In genomic region chr12:47949441-47950341, GRCh38 we compare ENCODE assay signal across 8 cellular contexts. TPM values are rescaled to one million over a fixed set of nuclear protein-coding genes. Genes with fewer than 3 reads are reported as not detected.
A peak's percentile ranks its signal among the peaks of the same experiment; 100 is the strongest.
DNase-seq lines count a peak whose midpoint lies in the region; ATAC-seq and TF ChIP-seq lines count a peak whose summit lies in the region.

No MANE protein-coding gene starts in this region.

- H3K4me1 ChIP-seq in BE2C = no peaks in the 10 kb centered on the region
- peaks cover 10 to 15% of the 10 kb centered on the region in 2 donors for H3K4me1 ChIP-seq in breast epithelium

- no peaks in the 10 kb centered on the region for H3K36me3 Mint-ChIP-seq in immature natural killer cell

- peak; percentile 69 for ATAC-seq in GM19455 (IDR thresholded peaks at IDR 0.05; ENCODE audit: unreplicated experiment)
- ATAC-seq in HG02759 (IDR thresholded peaks at IDR 0.05; ENCODE audit: unreplicated experiment) = no peak

- intact Hi-C loops in breast epithelium (cut with DNase I; ENCODE audit: low total_unique reads) = loop anchor here (10.0 kb wide), 1 partner anchor 45 kb away; the partner anchor contains the start of gene VDR

- no peak overlapping the region for H3K27ac Mint-ChIP-seq in immature natural killer cell

- TF ChIP-seq CTCF in BE2C (IDR thresholded peaks at IDR 0.05; ENCODE audit: low read depth, low read length) (peak; percentile 95), breast epithelium (IDR thresholded peaks at IDR 0.05) (peak; percentile 69 to 91 (median 84))

- no peaks in the 10 kb centered on the region for H3K36me3 ChIP-seq in BE2C
- no peaks in the 10 kb centered on the region for H3K36me3 ChIP-seq in breast epithelium

- H3K27ac ChIP-seq in breast epithelium = peak overlapping the region; percentile 55 to 60

- H3K9me3 ChIP-seq in BE2C (no peaks in the 10 kb centered on the region), breast epithelium (no peaks in the 10 kb centered on the region)

- TF ChIP-seq POLR2A in breast epithelium (IDR thresholded peaks at IDR 0.05) = no peak

- no peak overlapping the region for H3K4me3 Mint-ChIP-seq in immature natural killer cell

- H3K4me1 Mint-ChIP-seq in immature natural killer cell = no peaks in the 10 kb centered on the region

- DNase-seq in BE2C (peak; percentile 82), NCI-H1930 (lab: John Stamatoyannopoulos, UW) (peak; percentile 48 to 61), T1000 (lab: John Stamatoyannopoulos, UW) (peak; percentile 54), breast epithelium (ENCODE audit: low spot score in 2 of 2) (peak; percentile 83 to 85), immature natural killer cell (peak; percentile 25 to 40 (median 39))
- DNase-seq in stimulated activated CD4-positive, alpha-beta T cell treated with anti-CD3 and anti-CD28 coated beads, Interleukin-12 subunit alpha, Interleukin-12 subunit beta, amount 100 ng/mL, for 48 hours (ENCODE audit: low read depth in 2 of 3, low spot score in 1 of 3) = peak; percentile 22 to 55 (median 25)

- H3K27me3 ChIP-seq in BE2C (no peaks in the 10 kb centered on the region), breast epithelium (no peaks in the 10 kb centered on the region)

- H3K9me3 Mint-ChIP-seq in immature natural killer cell = no peaks in the 10 kb centered on the region

- peaks cover 0 to 13% (median 10%) of the 10 kb centered on the region in 3 donors for H3K27me3 Mint-ChIP-seq in immature natural killer cell (ENCODE audit: low read depth in 3 of 3)

- no peak overlapping the region for H3K4me3 ChIP-seq in BE2C (ENCODE audit: low read depth, low read length)
- H3K4me3 ChIP-seq in breast epithelium = no peak overlapping the region

RNA-seq across cellular contexts. Expression of gene TMEM106C, which starts 13.7 kb away (rescaled TPM):
- 57.5 TPM for polyA plus RNA-seq in BE2C (2012; ENCODE audit: insufficient read depth, insufficient read length, low read depth)
- 100 to 1,000 TPM in 1 of 3 donors, 10 to 100 TPM in 2; 35.2 to 131 (median 73.4) TPM for total RNA-seq in breast epithelium
- polyA plus RNA-seq in immature natural killer cell = 10 to 100 TPM; 56.9 to 73.5 (median 62.6) TPM

RNA-seq across cellular contexts. Expression of gene VDR, which starts 44.9 kb away (rescaled TPM):
- polyA plus RNA-seq in BE2C (2012; ENCODE audit: insufficient read depth, insufficient read length, low read depth) = 0.09 TPM
- 10 to 100 TPM in 2 of 3 donors, 1 to 10 TPM in 1; 1.6 to 41.7 (median 16.1) TPM for total RNA-seq in breast epithelium
- polyA plus RNA-seq in immature natural killer cell = under 1 TPM in 1 of 3 donors, not detected in 2; 0.04 TPM

RNA-seq across cellular contexts. Expression of gene COL2A1, which starts 54.6 kb away (rescaled TPM):
- not detected for polyA plus RNA-seq in BE2C (2012; ENCODE audit: insufficient read depth, insufficient read length, low read depth)
- total RNA-seq in breast epithelium = 1 to 10 TPM in 2 of 3 donors, not detected in 1; 1.6 to 3.2 TPM
- not detected for polyA plus RNA-seq in immature natural killer cell

Comparison
In these comparisons a context has a peak if more than half of its experiments do, and no peak if none do; other contexts are left out.
1. DNase-seq: peak in every context shown above with its lines; median percentile 84 in breast epithelium; 82 in BE2C; 54 in NCI-H1930; 54 in T1000; 39 in immature natural killer cell; 25 in stimulated activated CD4-positive, alpha-beta T cell treated with anti-CD3 and anti-CD28 coated beads, Interleukin-12 subunit alpha, Interleukin-12 subunit beta, amount 100 ng/mL, for 48 hours.